Comparison of ENCODE assay signal across 8 cellular contexts in genomic region chr16:77723108-77723514, GRCh38. TPM values are rescaled to one million over a fixed set of nuclear protein-coding genes. Genes with fewer than 3 reads are reported as not detected.
DNase-seq lines count a peak whose midpoint lies in the region; ATAC-seq and TF ChIP-seq lines count a peak whose summit lies in the region.

No MANE protein-coding gene starts in this region.

- peak overlapping the region; percentile 76 for H3K4me3 ChIP-seq in AG04449 (ENCODE audit: low read depth, low read length)
- peak overlapping the region; percentile 84 for H3K4me3 ChIP-seq in endodermal cell (ENCODE audit: low read length)

- H3K27ac Mint-ChIP-seq in endodermal cell: peak overlapping the region; percentile 95

- no peaks in the 10 kb centered on the region for H3K4me1 ChIP-seq in endodermal cell (ENCODE audit: control insufficient read depth, insufficient read depth, low read length)

- no peaks in the 10 kb centered on the region for H3K27me3 ChIP-seq in endodermal cell (ENCODE audit: control insufficient read depth, insufficient read depth, low read length, poor library complexity, severe bottlenecking)

- peak; percentile 13 for ATAC-seq in GM18505 (IDR thresholded peaks at IDR 0.05; ENCODE audit: unreplicated experiment)
- peak; percentile 11 for ATAC-seq in HG03139 (IDR thresholded peaks at IDR 0.05; ENCODE audit: unreplicated experiment)

- no peaks in the 10 kb centered on the region for H3K27me3 Mint-ChIP-seq in endodermal cell (ENCODE audit: insufficient read depth)

- peaks cover 4% of the 10 kb centered on the region for H3K9me3 Mint-ChIP-seq in endodermal cell

- peaks cover 12% of the 10 kb centered on the region for H3K4me1 Mint-ChIP-seq in endodermal cell

- DNase-seq in AG04449 (ENCODE audit: low read depth, low spot score) (no peak), SK-N-DZ (ENCODE audit: low spot score) (peak; percentile 57), endodermal cell (no peak), mucosa of gallbladder (ENCODE audit: low spot score) (peak; percentile 11), mesenteric fat pad (ENCODE audit: low spot score) (no peak), NCI-H146 treated with DMSO at 0.1 percent for 48 hours (lab: John Stamatoyannopoulos, UW; ENCODE audit: unreplicated experiment) (no peak)

- CTCF ChIA-PET in AG04449 (lab: Yijun Ruan, JAX): interaction anchor here (1.0 to 2.9 kb wide), 3 partner anchors 10 to 248 kb away, joined by 3 to 14 read pairs (median 4); no protein-coding TSS in a partner anchor

- H3K27ac ChIP-seq in endodermal cell (ENCODE audit: low read depth, low read length): no peak overlapping the region

- peak overlapping the region; percentile 82 for H3K4me3 Mint-ChIP-seq in endodermal cell

- POLR2A ChIA-PET in AG04449 (lab: Yijun Ruan, JAX): no interaction called here

- peaks cover 4% of the 10 kb centered on the region for H3K36me3 Mint-ChIP-seq in endodermal cell (ENCODE audit: low read depth)

- H3K36me3 ChIP-seq in endodermal cell (ENCODE audit: control insufficient read depth, insufficient read depth, low read length): no peaks in the 10 kb centered on the region

- WGBS in endodermal cell (ENCODE audit: insufficient coverage in 1 of 2, insufficient read length in 1 of 2), 2 experiments: 43 to 66% methylated on average over 3 to 5 of the region's 5 CpGs

- no peak for TF ChIP-seq CTCF in AG04449 (IDR thresholded peaks at IDR 0.05; ENCODE audit: insufficient read depth, low read length, missing control alignments)
- TF ChIP-seq CTCF in endodermal cell (conservative IDR thresholded peaks at IDR 0.05): no peak

- no peaks in the 10 kb centered on the region for H3K9me3 ChIP-seq in endodermal cell (ENCODE audit: control insufficient read depth, low read length)

- no peak for TF ChIP-seq POLR2A in GM18505 (IDR thresholded peaks at IDR 0.05; ENCODE audit: borderline replicate concordance, extremely low read depth, insufficient read depth, insufficient read length)

- peak overlapping the region; percentile 91 for H3K9ac ChIP-seq in endodermal cell (ENCODE audit: extremely low read depth, low read length, poor library complexity, severe bottlenecking)

RNA-seq across cellular contexts. Expression of gene NUDT7, which starts 0.8 kb away (rescaled TPM):
- polyA plus RNA-seq in SK-N-DZ (2014; cell fraction: cytosol; rRNA removed): 21.5 and 24.9 TPM in 2 replicates
- 17.6 and 22.1 TPM in 2 replicates for polyA plus RNA-seq in SK-N-DZ (2014; cell fraction: nucleus; rRNA removed)
- total RNA-seq in endodermal cell (10 to 100 TPM in 1 of 2 donors, 1 to 10 TPM in 1; 6.1 to 10.9 TPM), mucosa of gallbladder (11.6 TPM), mesenteric fat pad (13.4 TPM)
- polyA plus RNA-seq in endodermal cell (2013, experiment 1 of 2): 14.1 TPM
- 12.7 TPM for polyA plus RNA-seq in endodermal cell (2013, experiment 2 of 2)

Comparison
In these comparisons a context has a peak if more than half of its experiments do, and no peak if none do; other contexts are left out.
1. DNase-seq: peak in SK-N-DZ (single experiment) and mucosa of gallbladder (single experiment); none in AG04449 (single experiment), endodermal cell (single experiment), mesenteric fat pad (single experiment) and NCI-H146 treated with DMSO at 0.1 percent for 48 hours (single experiment).